8 cellular contexts compared by ENCODE assay signal in genomic region chr2:157874278-157874825, GRCh38. TPM values are rescaled to one million over a fixed set of nuclear protein-coding genes. Genes with fewer than 3 reads are reported as not detected.
A peak's percentile ranks its signal among the peaks of the same experiment; 100 is the strongest.
DNase-seq lines count a peak whose midpoint lies in the region; ATAC-seq lines count a peak whose summit lies in the region.

No MANE protein-coding gene starts in this region.

- no peaks in the 10 kb centered on the region for H3K27me3 ChIP-seq in duodenal mucosa (ENCODE audit: control insufficient read depth in 1 of 2, insufficient read depth in 2 of 2, low read length in 2 of 2)

- intact Hi-C loops in Right ventricle myocardium inferior (cut with DNase I) = loop anchor here (2.0 to 10.0 kb wide), 2 partner anchors 34 to 50 kb away; no protein-coding TSS in a partner anchor
- intact Hi-C loops in cardiac septum (cut with DNase I) = loop anchor here (2.0 to 10.0 kb wide), 2 partner anchors 32 to 130 kb away; no protein-coding TSS in a partner anchor

- peak overlapping the region; percentile 72 to 75 for H3K9ac ChIP-seq in duodenal mucosa (ENCODE audit: low read depth in 1 of 2, low read length in 2 of 2)

- ATAC-seq in Right ventricle myocardium inferior = no peak
- ATAC-seq in GM19397 (IDR thresholded peaks at IDR 0.05; ENCODE audit: unreplicated experiment) = no peak
- ATAC-seq in GM18867 (IDR thresholded peaks at IDR 0.05; ENCODE audit: unreplicated experiment) = no peak

- DNase-seq in Right ventricle myocardium inferior (ENCODE audit: missing footprints) (peak; percentile 66), cardiac septum (ENCODE audit: low spot score) (no peak), NK-92 (lab: John Stamatoyannopoulos, UW; ENCODE audit: unreplicated experiment) (no peak), NCI-H1930 (lab: John Stamatoyannopoulos, UW) (no peak)

- peaks cover 16 to 26% of the 10 kb centered on the region in 2 donors for H3K4me1 ChIP-seq in duodenal mucosa (ENCODE audit: control insufficient read depth in 1 of 2, insufficient read depth in 2 of 2, low read length in 2 of 2)
- peaks cover 8% of the 10 kb centered on the region for H3K4me1 ChIP-seq in mesodermal cell (ENCODE audit: control insufficient read depth, insufficient read depth, low read length, poor library complexity, severe bottlenecking)

- H3K27ac ChIP-seq in duodenal mucosa (ENCODE audit: low read depth, low read length) = peak overlapping the region; percentile 79
- H3K27ac ChIP-seq in mesodermal cell (ENCODE audit: low read depth, low read length, severe bottlenecking) = no peak overlapping the region

- H3K9me3 ChIP-seq in duodenal mucosa (ENCODE audit: control insufficient read depth in 1 of 2, low read length in 2 of 2) (no peaks in the 10 kb centered on the region), mesodermal cell (ENCODE audit: control insufficient read depth, low read length) (no peaks in the 10 kb centered on the region)

- H3K36me3 ChIP-seq in duodenal mucosa (ENCODE audit: control insufficient read depth in 1 of 2, insufficient read depth in 2 of 2, low read length in 2 of 2) (no peaks in the 10 kb centered on the region), mesodermal cell (ENCODE audit: control insufficient read depth, insufficient read depth, low read length) (no peaks in the 10 kb centered on the region)

- 84 to 100% methylated on average over 3 to 5 of the region's 6 CpGs for WGBS in mesodermal cell (ENCODE audit: insufficient coverage in 2 of 2), 2 experiments

- H3K4me3 ChIP-seq in duodenal mucosa (ENCODE audit: low read depth in 1 of 2, low read length in 2 of 2) (peak overlapping the region; percentile 75 to 84), mesodermal cell (ENCODE audit: extremely low read depth, insufficient read depth, low read length, poor library complexity, severe bottlenecking) (peak overlapping the region; percentile 63)

RNA-seq across cellular contexts. Expression of gene ACVR1, which starts 1.8 kb away (rescaled TPM):
- 25.3 TPM for total RNA-seq in Right ventricle myocardium inferior
- total RNA-seq in cardiac septum = 22.7 TPM
- polyA plus RNA-seq in mesodermal cell (2013, experiment 1 of 2) = 34.3 TPM
- 35.2 TPM for polyA plus RNA-seq in mesodermal cell (2013, experiment 2 of 2)
